29 cellular contexts compared by ENCODE assay signal in genomic region chr18:61272793-61273192, GRCh38.
"Had no signal": no experiment of that assay in that cellular context is flagged by ENCODE, and none has a peak within 500 bp of the region (broad histone marks: within the 10 kb centered on the region; RNA-seq: fewer than 3 reads in every experiment).

No MANE protein-coding gene starts in this region.

- DNase-seq: colonic mucosa; cortex of kidney; dermis blood vessel endothelial cell; dorsolateral prefrontal cortex; effector CD4-positive, alpha-beta T cell; effector CD8-positive, alpha-beta T cell; effector memory CD4-positive, alpha-beta T cell; effector memory CD8-positive, alpha-beta T cell; endodermal cell; erythroblast; esophagus squamous epithelium; foreskin fibroblast; foreskin keratinocyte; foreskin melanocyte; gastrocnemius medialis; glutamatergic neuron; head of caudate nucleus; heart left ventricle; heart right ventricle had no signal

- H3K27ac ChIP-seq: colonic mucosa, coronary artery, dorsolateral prefrontal cortex, epithelial cell of prostate, esophagus muscularis mucosa, esophagus squamous epithelium, foreskin keratinocyte, gastrocnemius medialis, gastroesophageal sphincter, heart left ventricle, heart right ventricle had no signal

- H3K27me3 ChIP-seq: colonic mucosa, dorsolateral prefrontal cortex, esophagus muscularis mucosa, esophagus squamous epithelium, foreskin keratinocyte, gastrocnemius medialis, gastroesophageal sphincter, heart left ventricle, heart right ventricle had no signal

- H3K4me3 ChIP-seq: colonic mucosa, coronary artery, dorsolateral prefrontal cortex, esophagus muscularis mucosa, esophagus squamous epithelium, gastrocnemius medialis, gastroesophageal sphincter, heart left ventricle, heart right ventricle had no signal

- H3K36me3 ChIP-seq: colonic mucosa, esophagus muscularis mucosa, esophagus squamous epithelium, gastrocnemius medialis, gastroesophageal sphincter, heart left ventricle, heart right ventricle had no signal

- H3K4me3 Mint-ChIP-seq: dendritic cell treated with granulocyte-macrophage colony-stimulating factor and Interleukin-4, amounts not matched to agents 40 ng/mL and 50 ng/mL, for 4 days; effector memory CD8-positive, alpha-beta T cell; endodermal cell had no signal

- FAIRE-seq: colon, endometrium, endothelial cell of umbilical vein, frontal cortex had no signal

- H3K27me3 Mint-ChIP-seq: dendritic cell treated with granulocyte-macrophage colony-stimulating factor and Interleukin-4, amounts not matched to agents 40 ng/mL and 50 ng/mL, for 4 days; effector memory CD8-positive, alpha-beta T cell had no signal

- H3K9me3 ChIP-seq: colonic mucosa, esophagus muscularis mucosa, esophagus squamous epithelium, gastrocnemius medialis, gastroesophageal sphincter had no signal

- H3K4me1 ChIP-seq: colonic mucosa, esophagus muscularis mucosa, esophagus squamous epithelium, foreskin keratinocyte, gastrocnemius medialis, gastroesophageal sphincter, heart left ventricle, heart right ventricle had no signal

- ATAC-seq: effector memory CD8-positive, alpha-beta T cell; esophagus mucosa; foreskin keratinocyte; gastrocnemius medialis; gastroesophageal sphincter; heart left ventricle; heart right ventricle had no signal

- H3K27ac Mint-ChIP-seq: dendritic cell treated with granulocyte-macrophage colony-stimulating factor and Interleukin-4, amounts not matched to agents 40 ng/mL and 50 ng/mL, for 4 days; effector memory CD8-positive, alpha-beta T cell; endodermal cell had no signal
